In genomic region chr2:118860506-118860905, GRCh38 we compare ENCODE assay signal across 33 cellular contexts. TPM values are rescaled to one million over a fixed set of nuclear protein-coding genes. Genes with fewer than 3 reads are reported as not detected.
"Had no signal": no experiment of that assay in that cellular context is flagged by ENCODE, and none has a peak within 500 bp of the region (broad histone marks: within the 10 kb centered on the region; RNA-seq: fewer than 3 reads in every experiment).

No MANE protein-coding gene starts in this region.

- H3K27ac ChIP-seq: epithelial cell of prostate, esophagus muscularis mucosa, heart right ventricle, left lung, neural progenitor cell, ovary, psoas muscle, sigmoid colon, thoracic aorta, tibial nerve had no signal

- H3K4me2 ChIP-seq: neural progenitor cell had no signal

- H2AFZ ChIP-seq: neural progenitor cell had no signal

- H3K4me3 ChIP-seq: esophagus muscularis mucosa, heart right ventricle, left lung, neural progenitor cell, ovary, psoas muscle, sigmoid colon, thoracic aorta, tibial nerve had no signal

- DNase-seq: cortex of kidney; effector memory CD8-positive, alpha-beta T cell; foreskin melanocyte; glutamatergic neuron; heart right ventricle; hippocampal formation; left cardiac atrium; left lung; mesenchymal stem cell; midbrain; naive thymus-derived CD4-positive, alpha-beta T cell; ovary; posterior cingulate gyrus; psoas muscle; right cardiac atrium; sigmoid colon; stimulated activated CD4-positive, alpha-beta T cell treated with anti-CD3 and anti-CD28 coated beads, Interleukin-2, amount 100 ng/mL, for 24 hours; stimulated activated CD4-positive, alpha-beta T cell treated with anti-CD3 and anti-CD28 coated beads, Interleukin-4, amount 100 ng/mL, for 4 hours; stimulated activated naive B cell treated with anti-CD40 and anti-IgM and Interleukin-4, amounts not matched to agents 10 μg/mL and 1 μg/mL and 100 μg/mL, for 72 hours had no signal

- H3K27me3 ChIP-seq: ovary had no signal

- H3K4me1 Mint-ChIP-seq: nephron had no signal

- H3K36me3 ChIP-seq: esophagus muscularis mucosa, heart right ventricle, left lung, neural progenitor cell, ovary, sigmoid colon, thoracic aorta, tibial nerve had no signal

- H3K9me3 ChIP-seq: esophagus muscularis mucosa, heart right ventricle, left lung, ovary, psoas muscle, sigmoid colon, thoracic aorta, tibial nerve had no signal

- H3K27ac Mint-ChIP-seq: effector memory CD8-positive, alpha-beta T cell; naive thymus-derived CD4-positive, alpha-beta T cell; nephron; neural progenitor cell; stimulated activated naive B cell treated with anti-CD40 and anti-IgM and Interleukin-4, amounts not matched to agents 10 μg/mL and 1 μg/mL and 100 μg/mL, for 72 hours; stimulated activated naive CD8-positive, alpha-beta T cell treated with anti-CD3 and anti-CD28 coated beads, Interleukin-15, Interleukin-2, amounts not matched to agents 100 ng/mL and 50 ng/mL, for 24 hours had no signal

- ATAC-seq: effector memory CD8-positive, alpha-beta T cell; heart right ventricle; left cardiac atrium; left lung; naive thymus-derived CD4-positive, alpha-beta T cell; psoas muscle; right cardiac atrium; stimulated activated naive B cell treated with anti-CD40 and anti-IgM and Interleukin-4, amounts not matched to agents 10 μg/mL and 1 μg/mL and 100 μg/mL, for 72 hours had no signal

- H3K4me3 Mint-ChIP-seq: effector memory CD8-positive, alpha-beta T cell; naive thymus-derived CD4-positive, alpha-beta T cell; nephron; neural progenitor cell; stimulated activated naive B cell treated with anti-CD40 and anti-IgM and Interleukin-4, amounts not matched to agents 10 μg/mL and 1 μg/mL and 100 μg/mL, for 72 hours; stimulated activated naive CD8-positive, alpha-beta T cell treated with anti-CD3 and anti-CD28 coated beads, Interleukin-15, Interleukin-2, amounts not matched to agents 100 ng/mL and 50 ng/mL, for 24 hours had no signal

- H3K9me3 Mint-ChIP-seq: effector memory CD8-positive, alpha-beta T cell; nephron; neural progenitor cell; stimulated activated naive B cell treated with anti-CD40 and anti-IgM and Interleukin-4, amounts not matched to agents 10 μg/mL and 1 μg/mL and 100 μg/mL, for 72 hours; stimulated activated naive CD8-positive, alpha-beta T cell treated with anti-CD3 and anti-CD28 coated beads, Interleukin-15, Interleukin-2, amounts not matched to agents 100 ng/mL and 50 ng/mL, for 24 hours had no signal

RNA-seq across cellular contexts. Expression of gene EN1, which starts 13.1 kb away (rescaled TPM):
- total RNA-seq: dermis microvascular lymphatic vessel endothelial cell; fibroblast of lung; kidney epithelial cell; left cardiac atrium; left lung; lung microvascular endothelial cell; mucosa of gallbladder; naive thymus-derived CD4-positive, alpha-beta T cell; ovary; renal cortical epithelial cell; right cardiac atrium; sigmoid colon; thoracic aorta; ureter had no signal
- polyA plus RNA-seq: fibroblast of lung; heart right ventricle; naive thymus-derived CD4-positive, alpha-beta T cell; ovary; right cardiac atrium; sigmoid colon had no signal
